In the genomic region with DNA sequence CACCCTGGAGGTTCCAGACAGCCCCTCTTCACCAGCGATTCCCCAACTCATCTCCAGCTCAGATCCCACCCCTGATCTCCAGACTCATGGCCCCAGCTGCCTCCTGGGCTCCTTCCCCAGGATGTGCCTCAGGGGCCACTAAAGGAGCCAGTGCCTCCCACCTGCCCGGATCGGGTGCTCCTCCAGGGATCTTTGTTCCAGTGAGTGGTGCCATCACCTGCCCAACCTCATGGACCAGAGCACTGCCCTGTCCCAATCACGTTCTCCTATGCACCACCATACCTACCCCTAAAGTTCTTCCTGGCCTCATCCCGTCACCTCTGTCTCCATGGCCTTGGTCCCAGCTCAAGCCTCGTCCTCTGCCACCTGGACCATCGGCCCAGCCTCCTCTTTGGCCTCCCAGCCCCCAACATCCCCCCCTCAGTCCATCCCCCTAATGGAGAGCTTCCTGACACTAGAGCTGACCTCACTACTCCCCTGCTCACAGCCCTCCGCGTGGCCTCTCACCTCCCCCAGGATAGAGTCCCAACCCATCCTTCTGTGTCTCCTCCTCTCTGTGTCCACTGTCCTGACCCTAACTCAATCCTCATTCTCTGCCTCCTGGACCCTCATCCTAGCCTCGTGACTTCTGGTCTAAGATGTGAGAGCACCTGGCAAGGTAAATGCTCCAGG, we compare ENCODE assay signal across 17 cellular contexts. TPM values are rescaled to one million over a fixed set of nuclear protein-coding genes. Genes with fewer than 3 reads are reported as not detected.
"Had no signal": no experiment of that assay in that cellular context is flagged by ENCODE, and none has a peak within 500 bp of the region (broad histone marks: within the 10 kb centered on the region; RNA-seq: fewer than 3 reads in every experiment).

No MANE protein-coding gene starts in this region.

- H3K27ac ChIP-seq: gastroesophageal sphincter, heart right ventricle, stomach, testis, upper lobe of left lung had no signal

- H3K4me3 Mint-ChIP-seq: activated CD4-positive, alpha-beta T cell treated with anti-CD3 and anti-CD28 coated beads, Interleukin-2, amount 10 ng/mL, durations not matched to agents 7 days and 5 days; activated naive CD4-positive, alpha-beta T cell treated with anti-CD3 and anti-CD28 coated beads, Interleukin-2, amount 10 ng/mL, durations not matched to agents 7 days and 5 days; brain had no signal

- H3K4me3 ChIP-seq: dorsolateral prefrontal cortex, gastroesophageal sphincter, heart right ventricle, lung, stomach, testis, upper lobe of left lung had no signal

- ATAC-seq: gastroesophageal sphincter, heart right ventricle, left colon had no signal

- H3K4me1 ChIP-seq: gastroesophageal sphincter, testis had no signal

- H3K9me3 ChIP-seq: gastroesophageal sphincter, testis, upper lobe of left lung had no signal

- DNase-seq: activated CD4-positive, alpha-beta T cell treated with anti-CD3 and anti-CD28 coated beads, Interleukin-2, amount 10 ng/mL, durations not matched to agents 7 days and 5 days; activated CD8-positive, alpha-beta memory T cell treated with anti-CD3 and anti-CD28 coated beads for 24 hours; activated naive CD4-positive, alpha-beta T cell treated with anti-CD3 and anti-CD28 coated beads, Interleukin-2, amount 10 ng/mL, durations not matched to agents 7 days and 5 days; heart right ventricle; left colon; midbrain; retina; stimulated activated CD4-positive, alpha-beta T cell treated with anti-CD3 and anti-CD28 coated beads, Interleukin-4, amount 100 ng/mL, for 24 hours; stomach; testis; upper lobe of left lung had no signal

- H3K27me3 ChIP-seq: testis, upper lobe of left lung had no signal

- H3K4me1 Mint-ChIP-seq: activated CD4-positive, alpha-beta T cell treated with anti-CD3 and anti-CD28 coated beads, Interleukin-2, amount 10 ng/mL, durations not matched to agents 7 days and 5 days had no signal

- H3K27ac Mint-ChIP-seq: activated CD4-positive, alpha-beta T cell treated with anti-CD3 and anti-CD28 coated beads, Interleukin-2, amount 10 ng/mL, durations not matched to agents 7 days and 5 days; activated naive CD4-positive, alpha-beta T cell treated with anti-CD3 and anti-CD28 coated beads, Interleukin-2, amount 10 ng/mL, durations not matched to agents 7 days and 5 days had no signal

RNA-seq across cellular contexts. Expression of a gene that starts 8.8 kb away (rescaled TPM):
- total RNA-seq: activated CD4-positive, alpha-beta T cell treated with anti-CD3 and anti-CD28 coated beads, Interleukin-2, amount 10 ng/mL, durations not matched to agents 7 days and 5 days had no signal

RNA-seq across cellular contexts. Expression of a gene that starts 28.3 kb away (rescaled TPM):
- total RNA-seq: activated CD4-positive, alpha-beta T cell treated with anti-CD3 and anti-CD28 coated beads, Interleukin-2, amount 10 ng/mL, durations not matched to agents 7 days and 5 days; gastroesophageal sphincter; heart right ventricle; left colon; lung; SK-MEL-5; stomach; testis; upper lobe of left lung had no signal
- polyA plus RNA-seq: esophagus, heart right ventricle, lung, stomach had no signal

RNA-seq across cellular contexts. Expression of a gene that starts 52.7 kb away (rescaled TPM):
- total RNA-seq: activated CD4-positive, alpha-beta T cell treated with anti-CD3 and anti-CD28 coated beads, Interleukin-2, amount 10 ng/mL, durations not matched to agents 7 days and 5 days; gastroesophageal sphincter; SK-MEL-5; stomach had no signal
